ENCODE assay signal across 8 cellular contexts in genomic region chr16:53159781-53160436, GRCh38.
A peak's percentile ranks its signal among the peaks of the same experiment; 100 is the strongest.
DNase-seq lines count a peak whose midpoint lies in the region; ATAC-seq and TF ChIP-seq lines count a peak whose summit lies in the region.

No MANE protein-coding gene starts in this region.

- peaks cover 25% of the 10 kb centered on the region for H3K36me3 Mint-ChIP-seq in nephron progenitor cell (ENCODE audit: low read depth)

- no peaks in the 10 kb centered on the region for H3K9me3 Mint-ChIP-seq in nephron progenitor cell

- H3K4me1 Mint-ChIP-seq in nephron progenitor cell: no peaks in the 10 kb centered on the region

- H3K27ac Mint-ChIP-seq in nephron progenitor cell: no peak overlapping the region

- no peaks in the 10 kb centered on the region for H3K9me3 ChIP-seq in MG63

- DNase-seq in AG10803 (ENCODE audit: low read depth) (peak; percentile 54), GM12864 (ENCODE audit: low read depth) (peak; percentile 35), RPMI8226 (peak; percentile 67), erythroblast (lab: John Stamatoyannopoulos, UW) (peak; percentile 66 to 75), nephron progenitor cell (peak; percentile 17), MG63 (no peak)
- no peak for DNase-seq in stimulated activated CD4-positive, alpha-beta T cell treated with anti-CD3 and anti-CD28 coated beads, Interleukin-4, amount 100 ng/mL, for 4 hours

- ATAC-seq in HG03457 (IDR thresholded peaks at IDR 0.05; ENCODE audit: unreplicated experiment): peak; percentile 70

- TF ChIP-seq POLR2A in erythroblast (IDR thresholded peaks at IDR 0.05; ENCODE audit: low read length): no peak

- H3K36me3 ChIP-seq in MG63: peaks cover 37% of the 10 kb centered on the region

- no peaks in the 10 kb centered on the region for H3K27me3 Mint-ChIP-seq in nephron progenitor cell (ENCODE audit: low read depth, poor library complexity)

- TF ChIP-seq CTCF in AG10803 (conservative IDR thresholded peaks at IDR 0.05; ENCODE audit: low read length) (peak; percentile 75), GM12864 (IDR thresholded peaks at IDR 0.05; ENCODE audit: low read depth, low read length, missing control alignments) (peak; percentile 70), nephron progenitor cell (IDR thresholded peaks at IDR 0.05) (peak; percentile 69)

- H3K4me3 ChIP-seq in AG10803 (ENCODE audit: low read length): no peak overlapping the region
- no peak overlapping the region for H3K4me3 ChIP-seq in GM12864 (ENCODE audit: low read depth, low read length)
- no peak overlapping the region for H3K4me3 ChIP-seq in MG63

- no peak overlapping the region for H3K4me3 Mint-ChIP-seq in nephron progenitor cell

- no peaks in the 10 kb centered on the region for H3K27me3 ChIP-seq in MG63

Comparison
In these comparisons a context has a peak if more than half of its experiments do, and no peak if none do; other contexts are left out.
1. DNase-seq: peak in AG10803 (single experiment), GM12864 (single experiment), RPMI8226 (single experiment), erythroblast (2 of 2) and nephron progenitor cell (single experiment); none in stimulated activated CD4-positive, alpha-beta T cell treated with anti-CD3 and anti-CD28 coated beads, Interleukin-4, amount 100 ng/mL, for 4 hours (0 of 2) and MG63 (single experiment).
2. Peak in every context shown above with its lines, with median percentiles within 50 percentile points of each other: CTCF ChIP-seq.